In the genomic region with DNA sequence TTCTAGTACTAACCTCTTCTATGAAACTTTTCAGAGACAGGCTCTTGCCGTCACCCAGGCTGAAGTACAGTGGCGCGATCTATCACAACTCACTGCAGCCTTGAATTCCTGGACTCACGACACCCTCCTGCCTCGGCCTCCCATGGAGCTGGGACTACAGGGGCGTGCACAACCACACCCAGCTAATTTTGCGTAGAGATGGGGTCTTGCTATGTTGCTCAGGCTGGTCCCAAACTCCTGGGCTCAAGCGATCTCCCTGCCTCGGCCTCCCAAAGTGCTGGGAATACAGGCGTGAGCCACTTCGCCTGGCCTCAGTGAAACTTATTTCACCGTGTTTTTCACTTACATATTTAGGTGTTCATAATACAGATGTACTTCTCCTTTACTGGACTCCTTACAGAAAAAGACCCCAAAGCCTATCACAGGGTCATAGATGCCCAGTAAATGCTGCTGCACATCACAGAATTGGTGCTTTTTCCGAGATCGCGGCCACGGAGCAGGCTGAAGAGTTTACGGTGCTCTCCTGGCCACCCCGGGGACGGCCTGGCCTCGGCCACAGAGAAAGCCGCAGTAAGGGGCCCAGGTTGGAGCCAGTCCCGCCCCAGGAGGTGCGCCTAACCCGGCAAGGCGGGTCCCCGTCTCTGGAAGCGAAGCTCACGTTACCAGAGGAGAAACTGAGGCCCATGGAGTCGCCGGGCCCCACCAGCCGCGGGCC, we compare ENCODE assay signal across 8 cellular contexts. TPM values are rescaled to one million over a fixed set of nuclear protein-coding genes. Genes with fewer than 3 reads are reported as not detected.
DNase-seq lines count a peak whose midpoint lies in the region; ATAC-seq, FAIRE-seq and TF ChIP-seq lines count a peak whose summit lies in the region.

No MANE protein-coding gene starts in this region.

- H3K14ac ChIP-seq in IMR-90 (replicated peaks; ENCODE audit: low read depth, low read length), result peak overlapping the region; percentile 97

- H3K4me1 ChIP-seq in IMR-90 (ENCODE audit: control insufficient read depth, insufficient read depth, low read length) (peaks cover 6% of the 10 kb centered on the region), GM12878 (ENCODE audit: control insufficient read depth, insufficient read depth, low read length) (peaks cover 15% of the 10 kb centered on the region), tibial artery (peaks cover 0 to 32% (median 20%) of the 10 kb centered on the region in 4 donors)

- H3K9me1 ChIP-seq in IMR-90 (ENCODE audit: insufficient read depth, low read length), result peaks cover 5% of the 10 kb centered on the region

- H4K91ac ChIP-seq in IMR-90 (ENCODE audit: insufficient read depth, low read depth, low read length), result peak overlapping the region; percentile 88

- FAIRE-seq in GM12878 (lab: Jason Lieb, UNC), result no peak

- H2AK9ac ChIP-seq in IMR-90 (replicated peaks; ENCODE audit: low read depth, low read length, poor library complexity), result peak overlapping the region; percentile 88

- H4K20me1 ChIP-seq in IMR-90 (ENCODE audit: insufficient read depth, low read length) (peaks cover 30% of the 10 kb centered on the region), GM12878 (ENCODE audit: control insufficient read depth, insufficient read depth) (no peaks in the 10 kb centered on the region)

- H3K27me3 ChIP-seq in IMR-90 (ENCODE audit: control insufficient read depth, insufficient read depth, low read length), result no peaks in the 10 kb centered on the region
- H3K27me3 ChIP-seq in GM12878 (replicated peaks in 1 of 2; ENCODE audit: control insufficient read depth in 2 of 2, insufficient read depth in 2 of 2, low read length in 1 of 2), result no peaks in the 10 kb centered on the region
- no peaks in the 10 kb centered on the region for H3K27me3 ChIP-seq in tibial artery

- peak overlapping the region; percentile 69 for H4K5ac ChIP-seq in IMR-90 (ENCODE audit: low read depth, low read length)

- peaks cover 25 to 46% of the 10 kb centered on the region in 2 experiments for H3K79me1 ChIP-seq in IMR-90 (ENCODE audit: low read depth in 1 of 2, low read length in 2 of 2)

- peak overlapping the region; percentile 80 for H3K4me2 ChIP-seq in IMR-90 (ENCODE audit: low read depth, low read length)
- H3K4me2 ChIP-seq in GM12878 (ENCODE audit: control insufficient read depth, insufficient read depth), result peak overlapping the region; percentile 58

- TF ChIP-seq RAD21 in IMR-90 (IDR thresholded peaks at IDR 0.05; ENCODE audit: low read length) (no peak), GM12878 (IDR thresholded peaks at IDR 0.05; ENCODE audit: insufficient read depth, low read depth, low read length) (no peak)

- intact Hi-C loops in IMR-90 (cut with micrococcal nuclease) (no loop called here), GM12878 (cut with micrococcal nuclease; ENCODE audit: unreplicated experiment) (loop anchor here (1.0 to 2.0 kb wide), 3 partner anchors 11 to 55 kb away; partner anchors contain the start of genes BAZ1B and BCL7B), left colon (cut with DNase I, micrococcal nuclease) (no loop called here), tibial artery (cut with DNase I; ENCODE audit: low total_unique reads) (loop anchor here (2.0 kb wide), 2 partner anchors 17 to 57 kb away; no protein-coding TSS in a partner anchor)

- SMC1A ChIA-PET in GM12878 (lab: Charles Lee; ENCODE audit: uncharacterized antibody, unreplicated experiment), result interaction anchor here (0.7 to 1.8 kb wide), 5 partner anchors 12 to 156 kb away, joined by 3 to 4 read pairs (median 3); partner anchors contain the start of gene BAZ1B

- CTCF ChIA-PET in IMR-90 (lab: Yijun Ruan, JAX), result no interaction called here
- CTCF ChIA-PET in GM12878 (lab: Yijun Ruan, JAX), result interaction anchor here (0.5 to 1.0 kb wide), 5 partner anchors 15 to 148 kb away, joined by 3 read pairs; no protein-coding TSS in a partner anchor

- WGBS in IMR-90 (ENCODE audit: extremely low coverage in 2 of 2, insufficient read length in 1 of 2), 2 experiments, result 2% methylated on average over 21 of the region's 32 CpGs; no CpG with 5 or more reads in 1 of the 2 experiments
- WGBS in GM12878 (ENCODE audit: insufficient coverage, insufficient replicate concordance, low lambda C conversion rate, missing lambda C conversion rate), result 5% methylated on average over 32 of the region's 32 CpGs

- H2BK5ac ChIP-seq in IMR-90 (ENCODE audit: low read depth, low read length, poor library complexity, severe bottlenecking), result peak overlapping the region; percentile 63

- H2AFZ ChIP-seq in IMR-90 (replicated peaks; ENCODE audit: low read length, poor library complexity), result peak overlapping the region; percentile 91
- H2AFZ ChIP-seq in GM12878 (ENCODE audit: control insufficient read depth, low read depth, low read length), result no peak overlapping the region

- RAD21 ChIA-PET in GM12878 (lab: Charles Lee; ENCODE audit: unreplicated experiment), result interaction anchor here (0.6 to 1.7 kb wide), 11 partner anchors 18 to 278 kb away, joined by 3 to 9 read pairs (median 4); partner anchors contain the start of gene BAZ1B

- DNase-seq in AG10803 (ENCODE audit: low read depth) (peak; percentile 24), IMR-90 (no peak), GM12878 (ENCODE audit: low read depth, low spot score) (no peak), left colon (peak in 1 of 2 donors; percentile 32), tibial artery (no peak), NCI-H748 treated with DMSO at 0.1 percent for 48 hours (lab: John Stamatoyannopoulos, UW) (no peak), NCI-H2227 (lab: John Stamatoyannopoulos, UW; ENCODE audit: unreplicated experiment) (no peak)

- TF ChIP-seq EP300 in GM12878 (IDR thresholded peaks at IDR 0.05; ENCODE audit: borderline replicate concordance in 1 of 2, control insufficient read depth in 1 of 2, low read depth in 2 of 2, low read length in 2 of 2), result no peak

- H2AK5ac ChIP-seq in IMR-90 (ENCODE audit: low read depth, low read length), result peak overlapping the region; percentile 74

- in situ Hi-C loops in IMR-90 (cut with MboI; ENCODE audit: low sequenced_read_pairs) (no loop called here), GM12878 (cut with MboI) (no loop called here)

- TF ChIP-seq CTCF in AG10803 (conservative IDR thresholded peaks at IDR 0.05; ENCODE audit: low read length), result no peak
- no peak for TF ChIP-seq CTCF in IMR-90 (conservative IDR thresholded peaks at IDR 0.05; ENCODE audit: low read depth, low read length)
- no peak for TF ChIP-seq CTCF in GM12878 (IDR thresholded peaks at IDR 0.05 in 2 of 3, conservative IDR thresholded peaks at IDR 0.05 in 1 of 3; ENCODE audit: control insufficient read depth in 2 of 3, extremely low read depth in 1 of 3, insufficient read depth in 1 of 3, low read depth in 3 of 3, low read length in 3 of 3)
- TF ChIP-seq CTCF in tibial artery (IDR thresholded peaks at IDR 0.05), result no peak

- peak overlapping the region; percentile 97 for H3K23ac ChIP-seq in IMR-90 (ENCODE audit: low read depth, low read length)

- ATAC-seq in GM19395 (IDR thresholded peaks at IDR 0.05; ENCODE audit: unreplicated experiment), result peak; percentile 21
- ATAC-seq in IMR-90 (ENCODE audit: low read depth), result peak; percentile 23
- ATAC-seq in GM12878, result peak; percentile 52
- peak; percentile 37 for ATAC-seq in left colon

- H3K79me2 ChIP-seq in GM12878 (ENCODE audit: control insufficient read depth, insufficient read depth, low read length), result peaks cover 22% of the 10 kb centered on the region

- H3K18ac ChIP-seq in IMR-90 (ENCODE audit: low read depth, low read length), result no peak overlapping the region; the same call in 1 of the 2 replicates

- no peaks in the 10 kb centered on the region for H3K9me3 ChIP-seq in IMR-90 (ENCODE audit: control insufficient read depth, insufficient read depth, low read length)
- H3K9me3 ChIP-seq in GM12878 (replicated peaks; ENCODE audit: control insufficient read depth, insufficient read depth, low read length), result no peaks in the 10 kb centered on the region
- no peaks in the 10 kb centered on the region for H3K9me3 ChIP-seq in tibial artery

- H2BK20ac ChIP-seq in IMR-90 (ENCODE audit: low read depth, low read length), result no peak overlapping the region

- H3K9ac ChIP-seq in IMR-90 (ENCODE audit: low read depth, low read length) (peak overlapping the region; percentile 97), GM12878 (ENCODE audit: control insufficient read depth, insufficient read depth, low read length) (peak overlapping the region; percentile 75)

- TF ChIP-seq POLR2A in IMR-90 (IDR thresholded peaks at IDR 0.05; ENCODE audit: low read depth, low read length), result no peak
- no peak for TF ChIP-seq POLR2A in GM12878 (IDR thresholded peaks at IDR 0.05; ENCODE audit: low read depth, low read length)

- H3K4ac ChIP-seq in IMR-90 (ENCODE audit: low read depth, low read length), result peak overlapping the region; percentile 87

- H2BK15ac ChIP-seq in IMR-90 (ENCODE audit: low read depth, low read length), result no peak overlapping the region

- peak overlapping the region; percentile 56 to 96 for H4K8ac ChIP-seq in IMR-90 (ENCODE audit: low read depth in 2 of 2, low read length in 2 of 2)

- peaks cover 20% of the 10 kb centered on the region for H3K36me3 ChIP-seq in IMR-90 (ENCODE audit: control insufficient read depth, insufficient read depth, low read length)
- peaks cover 2 to 7% of the 10 kb centered on the region in 2 experiments; a peak in 3 of 4 replicates for H3K36me3 ChIP-seq in GM12878 (ENCODE audit: control insufficient read depth in 2 of 2, insufficient read depth in 2 of 2, low read length in 1 of 2)
- peaks cover 21 to 28% (median 22%) of the 10 kb centered on the region in 3 donors for H3K36me3 ChIP-seq in tibial artery

- no peak overlapping the region for H2BK120ac ChIP-seq in IMR-90 (ENCODE audit: low read depth, low read length)

- H3K4me3 ChIP-seq in AG10803 (ENCODE audit: low read length), result peak overlapping the region; percentile 93
- peak overlapping the region; percentile 70 for H3K4me3 ChIP-seq in IMR-90 (ENCODE audit: insufficient read depth, low read depth, low read length)
- peak overlapping the region; percentile 85 for H3K4me3 ChIP-seq in GM12878
- peak overlapping the region; percentile 74 to 94 for H3K4me3 ChIP-seq in tibial artery

- BruUV-seq in IMR-90 (replicated peaks; lab: Mats Ljungman, UMichigan) (TSS peak; percentile 58), GM12878 (replicated peaks; lab: Mats Ljungman, UMichigan) (TSS peak; percentile 90)

- dilution Hi-C loops in IMR-90 (cut with HindIII; ENCODE audit: low sequenced_read_pairs, unreplicated experiment), result no loop called here

- peak overlapping the region; percentile 86; the same call in 1 of the 2 replicates for H3K56ac ChIP-seq in IMR-90 (ENCODE audit: extremely low read depth, insufficient read depth, low read length)

- POLR2A ChIA-PET in IMR-90 (lab: Charles Lee; ENCODE audit: unreplicated experiment) (interaction anchor here (0.6 kb wide), 3 partner anchors 10 to 97 kb away, joined by 3 to 4 read pairs (median 4); no protein-coding TSS in a partner anchor), GM12878 (lab: Charles Lee) (interaction anchor here (0.6 to 5.2 kb wide), 15 partner anchors 11 to 515 kb away, joined by 3 to 30 read pairs (median 6); partner anchors contain the start of genes BAZ1B and BCL7B)

- peak overlapping the region; percentile 81 for H3K27ac ChIP-seq in IMR-90 (ENCODE audit: insufficient read depth, low read length)
- H3K27ac ChIP-seq in GM12878 (ENCODE audit: control insufficient read depth, insufficient read depth), result peak overlapping the region; percentile 60
- H3K27ac ChIP-seq in tibial artery, result peak overlapping the region; percentile 88 to 89

RNA-seq across cellular contexts. Expression of gene TBL2, which starts 0.6 kb away (rescaled TPM):
- total RNA-seq in IMR-90 (2012; rRNA removed) (81.7 and 94.1 TPM in 2 replicates), GM12878 (2014; rRNA removed) (33.3 and 35.3 TPM in 2 replicates), GM12878 (2014; rRNA removed; fragmentation: Illumina TruSeq; extraction: Trizol) (16.6 and 19.0 TPM in 2 replicates), GM12878 (2021) (28.7 and 31.7 TPM in 2 replicates), left colon (10 to 100 TPM; 30.8 to 36.3 TPM)
- polyA plus RNA-seq in IMR-90 (2012; rRNA removed) (61.8 and 72.6 TPM in 2 replicates), GM12878 (2011; rRNA removed) (11.0 and 21.7 TPM in 2 replicates), GM12878 (2014; fragmentation: Illumina TruSeq; extraction: Trizol) (11.6 and 15.3 TPM in 2 replicates), GM12878 (2014; fragmentation: Nextera tagmentation; extraction: Ambion mirVana) (1 to 10 TPM; 1.1 to 2.8 TPM), GM12878 (2014; rRNA removed) (28.9 and 35.1 TPM in 2 replicates), GM12878 (2016; fragmentation: Nextera tagmentation; extraction: Ambion mirVana) (10 to 100 TPM; 40.3 to 49.7 TPM)
- 22.3 and 54.6 TPM in 2 replicates for polyA plus RNA-seq in IMR-90 (2012; cell fraction: cytosol; rRNA removed)
- polyA plus RNA-seq in IMR-90 (2012; cell fraction: nucleus; rRNA removed; ENCODE audit: low replicate concordance), result 42.5 and 66.2 TPM in 2 replicates
- 63.3 and 70.1 TPM in 2 replicates for total RNA-seq in GM12878 (2013; cell fraction: nucleolus; rRNA removed)
- polyA plus RNA-seq in GM12878 (2011; ENCODE audit: low read depth), result 13.7 TPM
- 31.5 and 34.7 TPM in 2 replicates for polyA plus RNA-seq in GM12878 (2011; cell fraction: cytosol; rRNA removed)
- polyA plus RNA-seq in GM12878 (2011; cell fraction: nucleus; rRNA removed), result 25.0 and 32.1 TPM in 2 replicates
- polyA plus RNA-seq in GM12878 (2012), result 23.1 and 24.4 TPM in 2 replicates
- polyA minus RNA-seq in GM12878 (2011; rRNA and poly(A)+ RNA removed), result 38.1 and 53.6 TPM in 2 replicates
- 18.9 and 22.6 TPM in 2 replicates for polyA minus RNA-seq in GM12878 (2011; cell fraction: cytosol; rRNA and poly(A)+ RNA removed)
- polyA minus RNA-seq in GM12878 (2011; cell fraction: nucleus; rRNA and poly(A)+ RNA removed), result 14.0 and 29.2 TPM in 2 replicates

RNA-seq across cellular contexts. Expression of gene BCL7B, which starts 20.3 kb away (rescaled TPM):
- total RNA-seq in IMR-90 (2012; rRNA removed) (6.1 and 7.2 TPM in 2 replicates), GM12878 (2014; rRNA removed) (20.7 and 24.2 TPM in 2 replicates), GM12878 (2014; rRNA removed; fragmentation: Illumina TruSeq; extraction: Trizol) (22.7 and 23.0 TPM in 2 replicates), GM12878 (2021) (49.4 and 60.9 TPM in 2 replicates), left colon (10 to 100 TPM; 59.0 to 60.8 TPM)
- polyA plus RNA-seq in IMR-90 (2012; rRNA removed) (51.3 and 62.6 TPM in 2 replicates), GM12878 (2011; rRNA removed) (39.3 and 54.1 TPM in 2 replicates), GM12878 (2014; fragmentation: Illumina TruSeq; extraction: Trizol) (31.6 and 46.3 TPM in 2 replicates), GM12878 (2014; fragmentation: Nextera tagmentation; extraction: Ambion mirVana) (10 to 100 TPM; 10.9 to 21.2 TPM), GM12878 (2014; rRNA removed) (61.3 and 66.0 TPM in 2 replicates), GM12878 (2016; fragmentation: Nextera tagmentation; extraction: Ambion mirVana) (10 to 100 TPM; 61.7 to 61.8 TPM)
- 50.6 and 52.7 TPM in 2 replicates for polyA plus RNA-seq in IMR-90 (2012; cell fraction: cytosol; rRNA removed)
- 29.2 and 33.8 TPM in 2 replicates for polyA plus RNA-seq in IMR-90 (2012; cell fraction: nucleus; rRNA removed; ENCODE audit: low replicate concordance)
- 7.6 and 8.2 TPM in 2 replicates for total RNA-seq in GM12878 (2013; cell fraction: nucleolus; rRNA removed)
- 19.8 TPM for polyA plus RNA-seq in GM12878 (2011; ENCODE audit: low read depth)
- 52.4 and 73.8 TPM in 2 replicates for polyA plus RNA-seq in GM12878 (2011; cell fraction: cytosol; rRNA removed)
- polyA plus RNA-seq in GM12878 (2011; cell fraction: nucleus; rRNA removed), result 29.2 and 29.8 TPM in 2 replicates
- polyA plus RNA-seq in GM12878 (2012), result 30.3 and 61.8 TPM in 2 replicates
- 28.9 and 45.5 TPM in 2 replicates for polyA minus RNA-seq in GM12878 (2011; rRNA and poly(A)+ RNA removed)
- 25.5 and 36.7 TPM in 2 replicates for polyA minus RNA-seq in GM12878 (2011; cell fraction: cytosol; rRNA and poly(A)+ RNA removed)
- polyA minus RNA-seq in GM12878 (2011; cell fraction: nucleus; rRNA and poly(A)+ RNA removed), result 11.1 and 19.8 TPM in 2 replicates

RNA-seq across cellular contexts. Expression of gene MLXIPL, which starts 46.5 kb away (rescaled TPM):
- not detected in 2 replicates for total RNA-seq in IMR-90 (2012; rRNA removed)
- polyA plus RNA-seq in IMR-90 (2012; rRNA removed), result not detected in 2 replicates
- polyA plus RNA-seq in IMR-90 (2012; cell fraction: cytosol; rRNA removed), result not detected in 2 replicates
- 0.03 TPM in 1 of 2 replicates, not detected in the other for polyA plus RNA-seq in IMR-90 (2012; cell fraction: nucleus; rRNA removed; ENCODE audit: low replicate concordance)
- not detected in 2 replicates for total RNA-seq in GM12878 (2013; cell fraction: nucleolus; rRNA removed)
- total RNA-seq in GM12878 (2014; rRNA removed), result not detected in 2 replicates
- total RNA-seq in GM12878 (2014; rRNA removed; fragmentation: Illumina TruSeq; extraction: Trizol), result not detected in 2 replicates
- total RNA-seq in GM12878 (2021), result 0.21 and 0.69 TPM in 2 replicates
- not detected for polyA plus RNA-seq in GM12878 (2011; ENCODE audit: low read depth)
- polyA plus RNA-seq in GM12878 (2011; rRNA removed), result not detected in 2 replicates
- polyA plus RNA-seq in GM12878 (2011; cell fraction: cytosol; rRNA removed), result not detected in 2 replicates
- not detected in 2 replicates for polyA plus RNA-seq in GM12878 (2011; cell fraction: nucleus; rRNA removed)
- polyA plus RNA-seq in GM12878 (2012), result not detected in 2 replicates
- not detected in 2 replicates for polyA plus RNA-seq in GM12878 (2014; fragmentation: Illumina TruSeq; extraction: Trizol)
- not detected for polyA plus RNA-seq in GM12878 (2014; fragmentation: Nextera tagmentation; extraction: Ambion mirVana)
- not detected in 2 replicates for polyA plus RNA-seq in GM12878 (2014; rRNA removed)
- polyA plus RNA-seq in GM12878 (2016; fragmentation: Nextera tagmentation; extraction: Ambion mirVana), result not detected
- not detected in 2 replicates for polyA minus RNA-seq in GM12878 (2011; rRNA and poly(A)+ RNA removed)
- 0.42 and 2.7 TPM in 2 replicates for polyA minus RNA-seq in GM12878 (2011; cell fraction: cytosol; rRNA and poly(A)+ RNA removed)
- polyA minus RNA-seq in GM12878 (2011; cell fraction: nucleus; rRNA and poly(A)+ RNA removed), result not detected in 2 replicates
- 10 to 100 TPM; 13.2 to 23.3 TPM for total RNA-seq in left colon

RNA-seq across cellular contexts. Expression of gene BAZ1B, which starts 55.7 kb away (rescaled TPM):
- total RNA-seq in IMR-90 (2012; rRNA removed) (45.0 and 60.8 TPM in 2 replicates), GM12878 (2014; rRNA removed) (50.3 and 50.4 TPM in 2 replicates), GM12878 (2014; rRNA removed; fragmentation: Illumina TruSeq; extraction: Trizol) (77.0 and 77.4 TPM in 2 replicates), GM12878 (2021) (64.5 and 68.2 TPM in 2 replicates), left colon (10 to 100 TPM; 37.7 to 42.6 TPM)
- polyA plus RNA-seq in IMR-90 (2012; rRNA removed) (16.8 and 20.2 TPM in 2 replicates), GM12878 (2011; rRNA removed) (33.8 and 39.6 TPM in 2 replicates), GM12878 (2014; fragmentation: Illumina TruSeq; extraction: Trizol) (73.8 and 82.0 TPM in 2 replicates), GM12878 (2014; fragmentation: Nextera tagmentation; extraction: Ambion mirVana) (10 to 100 TPM; 14.0 to 20.3 TPM), GM12878 (2014; rRNA removed) (38.6 and 39.1 TPM in 2 replicates), GM12878 (2016; fragmentation: Nextera tagmentation; extraction: Ambion mirVana) (10 to 100 TPM; 19.4 to 31.9 TPM)
- polyA plus RNA-seq in IMR-90 (2012; cell fraction: cytosol; rRNA removed), result 4.8 and 7.6 TPM in 2 replicates
- polyA plus RNA-seq in IMR-90 (2012; cell fraction: nucleus; rRNA removed; ENCODE audit: low replicate concordance), result 5.5 and 17.3 TPM in 2 replicates
- 79.5 and 82.3 TPM in 2 replicates for total RNA-seq in GM12878 (2013; cell fraction: nucleolus; rRNA removed)
- 20.1 TPM for polyA plus RNA-seq in GM12878 (2011; ENCODE audit: low read depth)
- 23.0 and 24.0 TPM in 2 replicates for polyA plus RNA-seq in GM12878 (2011; cell fraction: cytosol; rRNA removed)
- 21.5 and 34.1 TPM in 2 replicates for polyA plus RNA-seq in GM12878 (2011; cell fraction: nucleus; rRNA removed)
- polyA plus RNA-seq in GM12878 (2012), result 29.6 and 30.1 TPM in 2 replicates
- polyA minus RNA-seq in GM12878 (2011; rRNA and poly(A)+ RNA removed), result 46.8 and 48.2 TPM in 2 replicates
- 21.5 and 29.3 TPM in 2 replicates for polyA minus RNA-seq in GM12878 (2011; cell fraction: cytosol; rRNA and poly(A)+ RNA removed)
- polyA minus RNA-seq in GM12878 (2011; cell fraction: nucleus; rRNA and poly(A)+ RNA removed), result 13.4 and 22.1 TPM in 2 replicates

Comparison
In these comparisons a context has a peak if more than half of its experiments do, and no peak if none do; other contexts are left out.
1. RNA of gene MLXIPL, which starts 46.5 kb away (total RNA-seq): 13.2 to 23.3 TPM in left colon; not detected in IMR-90 and 0.21 to 0.69 TPM in GM12878; every median in the first group is over 4 times any median in the second.
2. intact Hi-C loops: an anchor here in GM12878 (1.0 to 2.0 kb wide) and tibial artery (2.0 kb wide); none called in IMR-90 and left colon.
3. Peak in every context shown above with its lines, with median percentiles within 50 percentile points of each other: H3K4me3 ChIP-seq, ATAC-seq and H3K27ac ChIP-seq.